1 cellular context compared by ENCODE assay signal in the genomic region with DNA sequence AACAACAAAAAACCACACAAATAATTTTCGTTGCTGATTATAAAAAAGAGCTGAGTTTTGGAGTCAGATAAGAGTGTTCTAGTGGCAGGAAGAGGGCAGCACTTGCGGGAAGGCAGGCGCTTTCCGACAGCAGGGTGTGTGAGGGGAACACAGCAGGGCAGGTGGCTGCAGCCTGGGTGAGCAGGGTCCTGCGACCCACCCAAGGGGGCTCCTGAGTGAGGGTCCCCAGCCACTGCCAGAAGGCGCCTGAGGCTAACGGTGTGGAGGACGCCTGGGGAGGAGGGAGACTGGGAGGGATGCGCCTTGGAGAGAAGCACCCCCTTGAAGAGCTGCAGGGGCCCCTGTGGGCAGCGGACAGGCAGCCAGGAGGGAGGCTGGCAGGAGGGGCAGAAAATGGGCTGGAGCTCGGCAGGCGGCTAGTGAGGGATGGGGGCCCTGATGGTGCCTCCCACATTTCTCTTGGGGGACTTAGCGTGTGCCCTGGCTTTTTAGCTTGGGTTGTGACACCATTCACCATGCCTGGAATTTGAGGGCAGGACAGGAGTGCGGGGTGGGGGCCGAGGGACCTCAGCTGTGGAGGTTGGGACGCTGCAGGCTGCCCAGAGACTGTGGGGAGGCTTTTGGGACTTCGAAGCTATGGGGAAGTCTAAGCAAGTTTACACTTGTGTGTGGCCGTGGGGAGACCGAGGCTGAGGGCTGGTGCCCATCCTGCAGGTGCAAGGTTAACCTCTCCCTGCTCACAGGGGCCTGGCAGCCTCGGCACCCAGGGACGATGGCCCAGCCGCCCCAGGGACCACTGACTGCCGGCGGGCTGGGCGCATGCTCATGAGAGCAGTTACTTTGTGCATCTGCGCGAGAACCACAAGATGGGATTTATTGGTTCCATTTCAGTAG.
TF ChIP-seq lines count a peak whose summit lies in the region.

No MANE protein-coding gene starts in this region.

TF ChIP-seq in HCT116, 20 proteins besides CTCF, POLR2A, EP300 and RAD21 (continued from another document):
- TF ChIP-seq, protein P1, sequence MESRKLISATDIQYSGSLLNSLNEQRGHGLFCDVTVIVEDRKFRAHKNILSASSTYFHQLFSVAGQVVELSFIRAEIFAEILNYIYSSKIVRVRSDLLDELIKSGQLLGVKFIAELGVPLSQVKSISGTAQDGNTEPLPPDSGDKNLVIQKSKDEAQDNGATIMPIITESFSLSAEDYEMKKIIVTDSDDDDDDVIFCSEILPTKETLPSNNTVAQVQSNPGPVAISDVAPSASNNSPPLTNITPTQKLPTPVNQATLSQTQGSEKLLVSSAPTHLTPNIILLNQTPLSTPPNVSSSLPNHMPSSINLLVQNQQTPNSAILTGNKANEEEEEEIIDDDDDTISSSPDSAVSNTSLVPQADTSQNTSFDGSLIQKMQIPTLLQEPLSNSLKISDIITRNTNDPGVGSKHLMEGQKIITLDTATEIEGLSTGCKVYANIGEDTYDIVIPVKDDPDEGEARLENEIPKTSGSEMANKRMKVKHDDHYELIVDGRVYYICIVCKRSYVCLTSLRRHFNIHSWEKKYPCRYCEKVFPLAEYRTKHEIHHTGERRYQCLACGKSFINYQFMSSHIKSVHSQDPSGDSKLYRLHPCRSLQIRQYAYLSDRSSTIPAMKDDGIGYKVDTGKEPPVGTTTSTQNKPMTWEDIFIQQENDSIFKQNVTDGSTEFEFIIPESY (IDR thresholded peaks at IDR 0.05; ENCODE audit: extremely low read depth, insufficient replicate concordance, low read length) = no peak
- TF ChIP-seq CBX3 (IDR thresholded peaks at IDR 0.05; ENCODE audit: low read depth) = no peak
- TF ChIP-seq ZFX (IDR thresholded peaks at IDR 0.05) = no peak
- TF ChIP-seq EZH2phosphoT487 (IDR thresholded peaks at IDR 0.05; ENCODE audit: borderline replicate concordance) = no peak
- TF ChIP-seq SP1 (IDR thresholded peaks at IDR 0.05; ENCODE audit: low read depth) = no peak
- no peak for TF ChIP-seq TCF7L2 (IDR thresholded peaks at IDR 0.05; ENCODE audit: borderline replicate concordance, extremely low read depth, insufficient read depth, insufficient read length)
- no peak for TF ChIP-seq REST (IDR thresholded peaks at IDR 0.05; ENCODE audit: low read depth)
- TF ChIP-seq EGR1 (IDR thresholded peaks at IDR 0.05; ENCODE audit: low read depth) = no peak
- no peak for TF ChIP-seq POLR2AphosphoS5 (IDR thresholded peaks at IDR 0.05; ENCODE audit: low read depth, low read length)
- no peak for TF ChIP-seq CEBPB (IDR thresholded peaks at IDR 0.05; ENCODE audit: low read depth)
- TF ChIP-seq FOSL1 (IDR thresholded peaks at IDR 0.05; ENCODE audit: low read depth) = no peak
- no peak for TF ChIP-seq ZNF274 (IDR thresholded peaks at IDR 0.05; ENCODE audit: low read depth, low read length)
